ENCODE assay signal across 17 cellular contexts in genomic region chr2:142037744-142038143, GRCh38.
DNase-seq lines count a peak whose midpoint lies in the region; ATAC-seq lines count a peak whose summit lies in the region.
"Had no signal": no experiment of that assay in that cellular context is flagged by ENCODE, and none has a peak within 500 bp of the region (broad histone marks: within the 10 kb centered on the region; RNA-seq: fewer than 3 reads in every experiment).

No MANE protein-coding gene starts in this region.

- H3K14ac ChIP-seq in mesenchymal stem cell (ENCODE audit: low read length in 2 of 2) = no peak overlapping the region

- WGBS in mesenchymal stem cell = no CpG with 5 or more reads among the region's 3 CpGs

- H3K27me3 ChIP-seq in BLaER1 (no peaks in the 10 kb centered on the region), adipocyte (replicated peaks; ENCODE audit: control insufficient read depth, insufficient read depth, low read length) (no peaks in the 10 kb centered on the region), mesenchymal stem cell (ENCODE audit: control insufficient read depth in 1 of 2, insufficient read depth in 1 of 2, low read length in 2 of 2) (no peaks in the 10 kb centered on the region)
- H3K27me3 ChIP-seq: dorsolateral prefrontal cortex, upper lobe of right lung had no signal

- peaks cover 15% of the 10 kb centered on the region for H3K4me1 ChIP-seq in BLaER1
- H3K4me1 ChIP-seq in adipocyte (ENCODE audit: control insufficient read depth, insufficient read depth, low read length) = peaks cover 21% of the 10 kb centered on the region
- H3K4me1 ChIP-seq in mesenchymal stem cell (ENCODE audit: control insufficient read depth, insufficient read depth, low read depth, low read length) = no peaks in the 10 kb centered on the region
- H3K4me1 ChIP-seq: upper lobe of right lung had no signal

- no peaks in the 10 kb centered on the region for H3K27me3 Mint-ChIP-seq in activated CD4-positive, alpha-beta T cell treated with anti-CD3 and anti-CD28 coated beads, Interleukin-2, amount 10 ng/mL, durations not matched to agents 24 days and 14 days
- H3K27me3 Mint-ChIP-seq: T-cell had no signal

- no peak overlapping the region for H3K27ac ChIP-seq in BLaER1
- no peak overlapping the region for H3K27ac ChIP-seq in mesenchymal stem cell (ENCODE audit: low read length, poor library complexity, severe bottlenecking)
- H3K27ac ChIP-seq: upper lobe of right lung had no signal

- no peaks in the 10 kb centered on the region for H3K36me3 ChIP-seq in BLaER1
- no peaks in the 10 kb centered on the region for H3K36me3 ChIP-seq in adipocyte (ENCODE audit: control insufficient read depth, insufficient read depth, low read length, severe bottlenecking)
- no peaks in the 10 kb centered on the region for H3K36me3 ChIP-seq in mesenchymal stem cell (ENCODE audit: control insufficient read depth in 1 of 2, insufficient read depth in 2 of 2, low read depth in 1 of 2, low read length in 2 of 2)
- H3K36me3 ChIP-seq: upper lobe of right lung had no signal

- no peak overlapping the region for H3K27ac Mint-ChIP-seq in activated CD4-positive, alpha-beta T cell treated with anti-CD3 and anti-CD28 coated beads, Interleukin-2, amount 10 ng/mL, durations not matched to agents 24 days and 14 days
- H3K27ac Mint-ChIP-seq: immature natural killer cell, T-cell had no signal

- no peak overlapping the region for H2AK5ac ChIP-seq in mesenchymal stem cell (ENCODE audit: low read length, severe bottlenecking)

- H4K20me1 ChIP-seq in BLaER1 = no peaks in the 10 kb centered on the region

- H3K4me2 ChIP-seq in BLaER1 (peak overlapping the region; percentile 42), mesenchymal stem cell (ENCODE audit: low read length, poor library complexity, severe bottlenecking) (no peak overlapping the region)

- H3K9me3 ChIP-seq in BLaER1 (no peaks in the 10 kb centered on the region), adipocyte (ENCODE audit: control insufficient read depth, low read length) (no peaks in the 10 kb centered on the region), mesenchymal stem cell (ENCODE audit: control insufficient read depth, low read length) (no peaks in the 10 kb centered on the region)
- H3K9me3 ChIP-seq: upper lobe of right lung had no signal

- no peaks in the 10 kb centered on the region for H3K4me1 Mint-ChIP-seq in activated CD4-positive, alpha-beta T cell treated with anti-CD3 and anti-CD28 coated beads, Interleukin-2, amount 10 ng/mL, durations not matched to agents 24 days and 14 days
- H3K4me1 Mint-ChIP-seq: immature natural killer cell, T-cell had no signal

- H3K18ac ChIP-seq in mesenchymal stem cell (ENCODE audit: low read depth in 1 of 2, low read length in 2 of 2) = no peak overlapping the region

- no peaks in the 10 kb centered on the region for H3K79me1 ChIP-seq in mesenchymal stem cell (replicated peaks; ENCODE audit: low read length, poor library complexity, severe bottlenecking)

- H2BK15ac ChIP-seq in mesenchymal stem cell (ENCODE audit: low read depth, poor library complexity, severe bottlenecking) = no peak overlapping the region

- DNase-seq in HT-29 (ENCODE audit: low spot score) (peak; percentile 18), adipocyte (ENCODE audit: low read depth) (peak; percentile 27), mesenchymal stem cell (peak; percentile 10), NCI-H187 (lab: John Stamatoyannopoulos, UW) (no peak)
- DNase-seq in activated CD4-positive, CD25-positive, alpha-beta regulatory T cell (lab: John Stamatoyannopoulos, UW) = no peak
- no peak for DNase-seq in activated CD4-positive, alpha-beta T cell treated with anti-CD3 and anti-CD28 coated beads, Interleukin-2, amount 10 ng/mL, durations not matched to agents 24 days and 14 days
- DNase-seq: activated T-cell treated with anti-CD3 and anti-CD28 coated beads, Interleukin-2, amount 50 U/mL, for 4 hours; AML-193; immature natural killer cell; KBM-7; NCI-H1694 treated with DMSO at 0.1 percent for 48 hours; stimulated activated CD4-positive, alpha-beta T cell treated with anti-CD3 and anti-CD28 coated beads, Interleukin-2, amount 100 ng/mL, for 48 hours; T-cell; upper lobe of right lung had no signal

- no peak for ATAC-seq in HG03139 (IDR thresholded peaks at IDR 0.05; ENCODE audit: unreplicated experiment)
- ATAC-seq: activated T-cell treated with anti-CD3 and anti-CD28 coated beads, Interleukin-2, amount 50 U/mL, for 4 hours; T-cell; upper lobe of right lung had no signal

- H2BK5ac ChIP-seq in mesenchymal stem cell (ENCODE audit: low read depth, low read length, poor library complexity, severe bottlenecking) = no peak overlapping the region

- no peaks in the 10 kb centered on the region for H3K9me3 Mint-ChIP-seq in activated CD4-positive, alpha-beta T cell treated with anti-CD3 and anti-CD28 coated beads, Interleukin-2, amount 10 ng/mL, durations not matched to agents 24 days and 14 days

- intact Hi-C loops in activated CD4-positive, alpha-beta T cell treated with anti-CD3 and anti-CD28 coated beads, Interleukin-2, amount 10 ng/mL, durations not matched to agents 24 days and 14 days (cut with micrococcal nuclease) = no loop called here

- no peak overlapping the region for H4K8ac ChIP-seq in mesenchymal stem cell (ENCODE audit: low read length)

- no peak overlapping the region for H3K4ac ChIP-seq in mesenchymal stem cell (ENCODE audit: low read depth in 1 of 2, low read length in 2 of 2)

- no peak overlapping the region for H2BK12ac ChIP-seq in mesenchymal stem cell (ENCODE audit: low read length in 2 of 2)

- H3K4me3 Mint-ChIP-seq in activated CD4-positive, alpha-beta T cell treated with anti-CD3 and anti-CD28 coated beads, Interleukin-2, amount 10 ng/mL, durations not matched to agents 24 days and 14 days = no peak overlapping the region
- H3K4me3 Mint-ChIP-seq: activated T-cell treated with anti-CD3 and anti-CD28 coated beads, Interleukin-2, amount 50 U/mL, for 4 hours; immature natural killer cell; T-cell had no signal

- H4K91ac ChIP-seq in mesenchymal stem cell (ENCODE audit: low read length) = no peak overlapping the region

- no peak overlapping the region for H2AFZ ChIP-seq in mesenchymal stem cell (ENCODE audit: low read depth, low read length)

- H3K9ac ChIP-seq in BLaER1 = no peak overlapping the region
- no peak overlapping the region for H3K9ac ChIP-seq in adipocyte (ENCODE audit: low read length)
- H3K9ac ChIP-seq in mesenchymal stem cell (ENCODE audit: low read length) = no peak overlapping the region

- no peaks in the 10 kb centered on the region for H3K36me3 Mint-ChIP-seq in activated CD4-positive, alpha-beta T cell treated with anti-CD3 and anti-CD28 coated beads, Interleukin-2, amount 10 ng/mL, durations not matched to agents 24 days and 14 days (ENCODE audit: low read depth)
- H3K36me3 Mint-ChIP-seq: immature natural killer cell, T-cell had no signal

- H2BK120ac ChIP-seq in mesenchymal stem cell (ENCODE audit: low read depth, low read length) = no peak overlapping the region

- H3K4me3 ChIP-seq in BLaER1 = no peak overlapping the region
- H3K4me3 ChIP-seq in adipocyte (ENCODE audit: low read length) = no peak overlapping the region
- H3K4me3 ChIP-seq in mesenchymal stem cell (ENCODE audit: insufficient read depth in 1 of 2, low read depth in 1 of 2, low read length in 2 of 2) = no peak overlapping the region
- H3K4me3 ChIP-seq: upper lobe of right lung had no signal

- H3K23ac ChIP-seq in mesenchymal stem cell (ENCODE audit: low read length in 2 of 2) = no peak overlapping the region

Comparison
In these comparisons a context has a peak if more than half of its experiments do, and no peak if none do; other contexts are left out.
1. DNase-seq: peak in HT-29 (single experiment), adipocyte (single experiment) and mesenchymal stem cell (single experiment); none in activated CD4-positive, CD25-positive, alpha-beta regulatory T cell (0 of 4), activated CD4-positive, alpha-beta T cell treated with anti-CD3 and anti-CD28 coated beads, Interleukin-2, amount 10 ng/mL, durations not matched to agents 24 days and 14 days (single experiment) and NCI-H187 (0 of 2).